Comparison of ENCODE assay signal across 28 cellular contexts in genomic region chr11:462107-462890, GRCh38. TPM values are rescaled to one million over a fixed set of nuclear protein-coding genes. Genes with fewer than 3 reads are reported as not detected.
DNase-seq lines count a peak whose midpoint lies in the region; ATAC-seq, FAIRE-seq and TF ChIP-seq lines count a peak whose summit lies in the region.
"Had no signal": no experiment of that assay in that cellular context is flagged by ENCODE, and none has a peak within 500 bp of the region (broad histone marks: within the 10 kb centered on the region; RNA-seq: fewer than 3 reads in every experiment).

No MANE protein-coding gene starts in this region.

- H3K27me3 Mint-ChIP-seq in endodermal cell (ENCODE audit: insufficient read depth): no peaks in the 10 kb centered on the region
- H3K27me3 Mint-ChIP-seq: B cell had no signal

- H3K4me1 ChIP-seq in SK-N-SH (ENCODE audit: control insufficient read depth in 1 of 2, insufficient read depth in 2 of 2, low read depth in 1 of 2, low read length in 1 of 2) (no peaks in the 10 kb centered on the region), K562 (replicated peaks in 1 of 2; ENCODE audit: control insufficient read depth in 2 of 2, insufficient read depth in 2 of 2, low read length in 2 of 2) (peaks cover 26 to 44% of the 10 kb centered on the region in 2 experiments), lower lobe of right lung (peaks cover 8% of the 10 kb centered on the region), endodermal cell (ENCODE audit: control insufficient read depth, insufficient read depth, low read length) (no peaks in the 10 kb centered on the region)
- H3K4me1 ChIP-seq: SJCRH30 had no signal

- no peak overlapping the region for H3K27ac Mint-ChIP-seq in endodermal cell
- H3K27ac Mint-ChIP-seq: B cell; CD8-positive, alpha-beta T cell; GM23338 had no signal

- BruUV-seq in K562 (replicated peaks; lab: Mats Ljungman, UMichigan): no TSS peak

- no peaks in the 10 kb centered on the region for H3F3A ChIP-seq in SK-N-SH (replicated peaks; ENCODE audit: insufficient read depth)

- no peak overlapping the region for H2AFZ ChIP-seq in SK-N-SH (ENCODE audit: low read depth)
- no peak overlapping the region for H2AFZ ChIP-seq in K562 (ENCODE audit: low read depth, low read length)
- H2AFZ ChIP-seq: GM23338 had no signal

- no peak overlapping the region for H3K4me3 Mint-ChIP-seq in endodermal cell
- H3K4me3 Mint-ChIP-seq: B cell; CD8-positive, alpha-beta T cell; GM23338 had no signal

- no peak for ATAC-seq in SK-N-SH treated with all-trans-retinoic acid at 6 μM for 48 hours
- ATAC-seq in K562: no peak
- ATAC-seq in lower lobe of right lung: peak in 1 of 2 donors; percentile 4
- peak; percentile 11 for ATAC-seq in sciatic nerve
- no peak for ATAC-seq in HG02981 (IDR thresholded peaks at IDR 0.05; ENCODE audit: unreplicated experiment)
- ATAC-seq: CD8-positive, alpha-beta T cell; GM12878; GM23338 had no signal

- H3K9me3 Mint-ChIP-seq in endodermal cell: no peaks in the 10 kb centered on the region
- H3K9me3 Mint-ChIP-seq: CD8-positive, alpha-beta T cell; GM23338 had no signal

- TF ChIP-seq CTCF in SK-N-SH (IDR thresholded peaks at IDR 0.05) (no peak), K562 (IDR thresholded peaks at IDR 0.05 in 2 of 3, conservative IDR thresholded peaks at IDR 0.05 in 1 of 3; ENCODE audit: insufficient read depth in 2 of 3, low read depth in 1 of 3, low read length in 3 of 3) (no peak), lower lobe of right lung (IDR thresholded peaks at IDR 0.05) (no peak), endodermal cell (conservative IDR thresholded peaks at IDR 0.05) (no peak)

- no peak for TF ChIP-seq POLR2A in K562 (conservative IDR thresholded peaks at IDR 0.05)

- H3K9me3 ChIP-seq in SK-N-SH (no peaks in the 10 kb centered on the region), K562 (replicated peaks; ENCODE audit: control insufficient read depth, insufficient read depth, low read depth, low read length) (no peaks in the 10 kb centered on the region), lower lobe of right lung (no peaks in the 10 kb centered on the region), endodermal cell (ENCODE audit: control insufficient read depth, low read length) (no peaks in the 10 kb centered on the region)
- H3K9me3 ChIP-seq: SJCRH30 had no signal

- intact Hi-C loops in K562 (cut with micrococcal nuclease) (no loop called here), lower lobe of right lung (cut with DNase I) (no loop called here), sciatic nerve (cut with DNase I) (no loop called here)

- H3K36me3 Mint-ChIP-seq in endodermal cell (ENCODE audit: low read depth): peaks cover 31% of the 10 kb centered on the region

- POLR2A ChIA-PET in SK-N-SH (lab: Yijun Ruan, JAX): no interaction called here
- POLR2A ChIA-PET in K562 (lab: Yijun Ruan, JAX): interaction anchor here (0.6 to 3.1 kb wide), 3 partner anchors 11 to 37 kb away, joined by 3 to 16 read pairs (median 3); no protein-coding TSS in a partner anchor

- H3K79me2 ChIP-seq in SK-N-SH (ENCODE audit: insufficient read depth) (peaks cover 16% of the 10 kb centered on the region; the same call in 1 of the 2 replicates), K562 (ENCODE audit: control insufficient read depth, insufficient read depth, low read length) (peaks cover 48% of the 10 kb centered on the region)

- FAIRE-seq in K562 (lab: Jason Lieb, UNC): no peak
- FAIRE-seq: GM12878, RCC 7860 had no signal

- H3K27me3 ChIP-seq in SK-N-SH (ENCODE audit: insufficient read depth): no peaks in the 10 kb centered on the region
- no peaks in the 10 kb centered on the region for H3K27me3 ChIP-seq in K562 (ENCODE audit: control insufficient read depth in 2 of 2, insufficient read depth in 2 of 2, low read length in 2 of 2)
- H3K27me3 ChIP-seq in lower lobe of right lung (ENCODE audit: low read depth): no peaks in the 10 kb centered on the region
- H3K27me3 ChIP-seq in endodermal cell (ENCODE audit: control insufficient read depth, insufficient read depth, low read length, poor library complexity, severe bottlenecking): no peaks in the 10 kb centered on the region
- H3K27me3 ChIP-seq: SJCRH30 had no signal

- in situ Hi-C loops in K562 (cut with MboI): no loop called here

- TF ChIP-seq EP300 in SK-N-SH (IDR thresholded peaks at IDR 0.05; ENCODE audit: borderline replicate concordance in 1 of 2, low read depth in 1 of 2, low read length in 1 of 2): no peak
- TF ChIP-seq EP300 in K562 (IDR thresholded peaks at IDR 0.05; ENCODE audit: low read length): no peak

- no peaks in the 10 kb centered on the region for H3K9me2 ChIP-seq in SK-N-SH

- H3K27ac ChIP-seq in SK-N-SH (ENCODE audit: low read depth in 2 of 2, low read length in 1 of 2): no peak overlapping the region
- no peak overlapping the region for H3K27ac ChIP-seq in K562 (ENCODE audit: extremely low read depth, low read depth, low read length)
- H3K27ac ChIP-seq in lower lobe of right lung: peak overlapping the region; percentile 53
- no peak overlapping the region for H3K27ac ChIP-seq in endodermal cell (ENCODE audit: low read depth, low read length)
- H3K27ac ChIP-seq: 22Rv1, C4-2B, SJCRH30 had no signal

- TF ChIP-seq RAD21 in SK-N-SH (IDR thresholded peaks at IDR 0.05; ENCODE audit: low read length): no peak
- TF ChIP-seq RAD21 in K562 (CRISPR knock-in tag; conservative IDR thresholded peaks at IDR 0.05 in 1 of 2, IDR thresholded peaks at IDR 0.05 in 1 of 2): no peak

- no peak overlapping the region for H3K4me2 ChIP-seq in SK-N-SH
- H3K4me2 ChIP-seq in K562 (ENCODE audit: insufficient read depth, low read length): no peak overlapping the region
- H3K4me2 ChIP-seq: GM23338 had no signal

- H3K9me1 ChIP-seq in K562 (ENCODE audit: control insufficient read depth, insufficient read depth, low read length): no peaks in the 10 kb centered on the region

- peak; percentile 17 for DNase-seq in SK-N-SH
- no peak for DNase-seq in K562 (ENCODE audit: extremely low read depth in 1 of 4, low spot score in 3 of 4)
- DNase-seq in lower lobe of right lung: no peak
- no peak for DNase-seq in sciatic nerve (ENCODE audit: low spot score)
- no peak for DNase-seq in endodermal cell
- no peak for DNase-seq in ureter (ENCODE audit: low spot score)
- DNase-seq: CD8-positive, alpha-beta T cell; DMS 273 treated with DMSO at 0.1 percent for 48 hours; DMS79; EL; GDM1; HCEC 1CT; Kasumi-1; NCI-H1092 treated with DMSO at 0.1 percent for 48 hours; NCI-H1436; NCI-H187 treated with DMSO at 0.1 percent for 48 hours; NCI-H2171 treated with DMSO at 0.1 percent for 48 hours; NCI-H524 treated with DMSO at 0.1 percent for 48 hours; NCI-H774; SJCRH30 had no signal

- H3K4me1 Mint-ChIP-seq in endodermal cell: no peaks in the 10 kb centered on the region

- H3K36me3 ChIP-seq in SK-N-SH (replicated peaks in 1 of 2; ENCODE audit: control insufficient read depth in 1 of 2, insufficient read depth in 2 of 2, low read length in 1 of 2): peaks cover 7 to 8% of the 10 kb centered on the region in 2 experiments
- peaks cover 61% of the 10 kb centered on the region for H3K36me3 ChIP-seq in K562 (ENCODE audit: control insufficient read depth, insufficient read depth, low read length)
- H3K36me3 ChIP-seq in lower lobe of right lung: peaks cover 34% of the 10 kb centered on the region
- peaks cover 43% of the 10 kb centered on the region for H3K36me3 ChIP-seq in endodermal cell (ENCODE audit: control insufficient read depth, insufficient read depth, low read length)

- H3K4me3 ChIP-seq in SK-N-SH (ENCODE audit: low read depth in 2 of 2, low read length in 1 of 2) (no peak overlapping the region), K562 (no peak overlapping the region), lower lobe of right lung (no peak overlapping the region), endodermal cell (ENCODE audit: low read length) (no peak overlapping the region)
- H3K4me3 ChIP-seq: GM12878, GM23338, SJCRH30 had no signal

- WGBS in SK-N-SH (ENCODE audit: low lambda C conversion rate): 99% methylated on average over 10 of the region's 16 CpGs
- 96% methylated on average over 10 of the region's 16 CpGs for WGBS in K562 (ENCODE audit: insufficient coverage, low coverage, missing lambda C conversion rate)
- WGBS in endodermal cell (ENCODE audit: insufficient coverage in 1 of 2, insufficient read length in 1 of 2), 2 experiments: 92 to 94% methylated on average over 13 to 16 of the region's 16 CpGs

- CTCF ChIA-PET in SK-N-SH (lab: Yijun Ruan, JAX): interaction anchor here (1.5 kb wide), 1 partner anchor 14 kb away, joined by 8 read pairs; no protein-coding TSS in a partner anchor
- CTCF ChIA-PET in K562 (lab: Yijun Ruan, JAX; ENCODE audit: low intra/inter-chr PET ratio): no interaction called here

- H4K20me1 ChIP-seq in SK-N-SH (ENCODE audit: insufficient read depth) (peaks cover 3% of the 10 kb centered on the region; the same call in 1 of the 2 replicates), K562 (replicated peaks; ENCODE audit: control insufficient read depth, insufficient read depth, low read length) (peaks cover 10% of the 10 kb centered on the region; the same call in 1 of the 2 replicates)

- H3K9ac ChIP-seq in SK-N-SH: no peak overlapping the region
- peak overlapping the region in 1 of 2 experiments; percentile 90; a peak in 2 of 4 replicates for H3K9ac ChIP-seq in K562 (ENCODE audit: insufficient read depth in 1 of 2, low read depth in 2 of 2, low read length in 2 of 2)
- H3K9ac ChIP-seq in endodermal cell (ENCODE audit: extremely low read depth, low read length, poor library complexity, severe bottlenecking): no peak overlapping the region

RNA-seq across cellular contexts. Expression of gene PTDSS2, which starts 12.2 kb away (rescaled TPM):
- 25.6 and 28.6 TPM in 2 replicates for polyA plus RNA-seq in SK-N-SH (2012; rRNA removed)
- 10.9 and 14.9 TPM in 2 replicates for polyA plus RNA-seq in SK-N-SH (2012; cell fraction: cytosol; rRNA removed)
- 130 and 148 TPM in 2 replicates for polyA plus RNA-seq in SK-N-SH (2012; cell fraction: nucleus; rRNA removed)
- total RNA-seq in K562 (2011; cell fraction: chromatin; rRNA removed; ENCODE audit: low replicate concordance): 105 and 295 TPM in 2 replicates
- total RNA-seq in K562 (2011; cell fraction: nucleolus; rRNA removed): 221 and 222 TPM in 2 replicates
- 123 and 136 TPM in 2 replicates for total RNA-seq in K562 (2011; cell fraction: nucleoplasm; rRNA removed)
- total RNA-seq in K562 (2014; rRNA removed): 42.4 and 61.4 TPM in 2 replicates
- total RNA-seq in K562 (2014; rRNA removed; fragmentation: Illumina TruSeq; extraction: Trizol): 7.7 and 10.3 TPM in 2 replicates
- total RNA-seq in K562 (2015; rRNA removed; fragmentation: Illumina TruSeq; extraction: Trizol): 17.2 and 19.2 TPM in 2 replicates
- total RNA-seq in K562 (2021): 51.4 and 53.9 TPM in 2 replicates
- 22.4 and 36.2 TPM in 2 replicates for polyA plus RNA-seq in K562 (2011; rRNA removed)
- polyA plus RNA-seq in K562 (2011; cell fraction: cytosol; rRNA removed): 31.4 and 55.2 TPM in 2 replicates
- 204 and 221 TPM in 2 replicates for polyA plus RNA-seq in K562 (2011; cell fraction: nucleus; rRNA removed)
- 33.8 and 52.0 TPM in 2 replicates for polyA plus RNA-seq in K562 (2012)
- 16.9 and 25.2 TPM in 2 replicates for polyA plus RNA-seq in K562 (2014; fragmentation: Illumina TruSeq; extraction: Trizol)
- 1 to 10 TPM in 1 of 2 experiments, under 1 TPM in 1; 0.45 to 1.1 TPM for polyA plus RNA-seq in K562 (2014; fragmentation: Nextera tagmentation; extraction: Ambion mirVana)
- 36.8 and 38.3 TPM in 2 replicates for polyA plus RNA-seq in K562 (2014; rRNA removed)
- 21.0 and 25.3 TPM in 2 replicates for polyA minus RNA-seq in K562 (2011; rRNA and poly(A)+ RNA removed)
- 26.6 and 30.7 TPM in 2 replicates for polyA minus RNA-seq in K562 (2011; cell fraction: cytosol; rRNA and poly(A)+ RNA removed)
- polyA minus RNA-seq in K562 (2011; cell fraction: nucleus; rRNA and poly(A)+ RNA removed): 37.0 and 51.1 TPM in 2 replicates
- total RNA-seq in lower lobe of right lung: 32.9 TPM
- 33.1 TPM for total RNA-seq in sciatic nerve
- total RNA-seq in endodermal cell: 10 to 100 TPM; 55.2 to 56.1 TPM
- 37.5 TPM for polyA plus RNA-seq in endodermal cell (2013, experiment 1 of 2)
- 32.8 TPM for polyA plus RNA-seq in endodermal cell (2013, experiment 2 of 2)
- total RNA-seq in ureter: 28.6 TPM

RNA-seq across cellular contexts. Expression of gene ANO9, which starts 20.5 kb away (rescaled TPM):
- 0.06 and 0.12 TPM in 2 replicates for polyA plus RNA-seq in SK-N-SH (2012; rRNA removed)
- 0.03 TPM in 2 replicates for polyA plus RNA-seq in SK-N-SH (2012; cell fraction: cytosol; rRNA removed)
- 1.0 TPM in 2 replicates for polyA plus RNA-seq in SK-N-SH (2012; cell fraction: nucleus; rRNA removed)
- total RNA-seq in K562 (2011; cell fraction: chromatin; rRNA removed; ENCODE audit: low replicate concordance): 28.4 and 83.6 TPM in 2 replicates
- total RNA-seq in K562 (2011; cell fraction: nucleolus; rRNA removed): 54.4 and 56.8 TPM in 2 replicates
- 33.9 and 40.5 TPM in 2 replicates for total RNA-seq in K562 (2011; cell fraction: nucleoplasm; rRNA removed)
- total RNA-seq in K562 (2014; rRNA removed): 4.9 and 5.1 TPM in 2 replicates
- 1.0 and 1.1 TPM in 2 replicates for total RNA-seq in K562 (2014; rRNA removed; fragmentation: Illumina TruSeq; extraction: Trizol)
- total RNA-seq in K562 (2015; rRNA removed; fragmentation: Illumina TruSeq; extraction: Trizol): 3.8 TPM in 2 replicates
- 9.3 and 14.5 TPM in 2 replicates for total RNA-seq in K562 (2021)
- polyA plus RNA-seq in K562 (2011; rRNA removed): 5.4 and 19.1 TPM in 2 replicates
- 4.1 and 4.3 TPM in 2 replicates for polyA plus RNA-seq in K562 (2011; cell fraction: cytosol; rRNA removed)
- 179 and 200 TPM in 2 replicates for polyA plus RNA-seq in K562 (2011; cell fraction: nucleus; rRNA removed)
- 11.4 and 33.5 TPM in 2 replicates for polyA plus RNA-seq in K562 (2012)
- polyA plus RNA-seq in K562 (2014; fragmentation: Illumina TruSeq; extraction: Trizol): 4.5 and 5.5 TPM in 2 replicates
- polyA plus RNA-seq in K562 (2014; fragmentation: Nextera tagmentation; extraction: Ambion mirVana): under 1 TPM; 0.20 to 0.27 TPM
- polyA plus RNA-seq in K562 (2014; rRNA removed): 10.7 and 10.8 TPM in 2 replicates
- polyA minus RNA-seq in K562 (2011; rRNA and poly(A)+ RNA removed): 1.3 and 1.4 TPM in 2 replicates
- 2.9 and 3.2 TPM in 2 replicates for polyA minus RNA-seq in K562 (2011; cell fraction: cytosol; rRNA and poly(A)+ RNA removed)
- polyA minus RNA-seq in K562 (2011; cell fraction: nucleus; rRNA and poly(A)+ RNA removed): 19.4 and 27.1 TPM in 2 replicates
- 21.6 TPM for total RNA-seq in lower lobe of right lung
- 0.98 TPM for total RNA-seq in sciatic nerve
- 10 to 100 TPM; 16.8 to 17.8 TPM for total RNA-seq in endodermal cell
- polyA plus RNA-seq in endodermal cell (2013, experiment 1 of 2): 1.2 TPM
- 0.50 TPM for polyA plus RNA-seq in endodermal cell (2013, experiment 2 of 2)
- 17.9 TPM for total RNA-seq in ureter

RNA-seq across cellular contexts. Expression of gene RNH1, which starts 44.7 kb away (rescaled TPM):
- polyA plus RNA-seq in SK-N-SH (2012; rRNA removed): 135 and 147 TPM in 2 replicates
- 44.4 and 82.6 TPM in 2 replicates for polyA plus RNA-seq in SK-N-SH (2012; cell fraction: cytosol; rRNA removed)
- 176 and 213 TPM in 2 replicates for polyA plus RNA-seq in SK-N-SH (2012; cell fraction: nucleus; rRNA removed)
- 70.8 and 222 TPM in 2 replicates for total RNA-seq in K562 (2011; cell fraction: chromatin; rRNA removed; ENCODE audit: low replicate concordance)
- 197 and 200 TPM in 2 replicates for total RNA-seq in K562 (2011; cell fraction: nucleolus; rRNA removed)
- 94.3 and 102 TPM in 2 replicates for total RNA-seq in K562 (2011; cell fraction: nucleoplasm; rRNA removed)
- total RNA-seq in K562 (2014; rRNA removed): 159 and 178 TPM in 2 replicates
- 12.9 and 20.3 TPM in 2 replicates for total RNA-seq in K562 (2014; rRNA removed; fragmentation: Illumina TruSeq; extraction: Trizol)
- total RNA-seq in K562 (2015; rRNA removed; fragmentation: Illumina TruSeq; extraction: Trizol): 97.2 and 102 TPM in 2 replicates
- 160 and 164 TPM in 2 replicates for total RNA-seq in K562 (2021)
- polyA plus RNA-seq in K562 (2011; rRNA removed): 38.5 and 71.1 TPM in 2 replicates
- polyA plus RNA-seq in K562 (2011; cell fraction: cytosol; rRNA removed): 53.4 and 159 TPM in 2 replicates
- polyA plus RNA-seq in K562 (2011; cell fraction: nucleus; rRNA removed): 178 and 263 TPM in 2 replicates
- polyA plus RNA-seq in K562 (2012): 144 and 249 TPM in 2 replicates
- 44.3 and 107 TPM in 2 replicates for polyA plus RNA-seq in K562 (2014; fragmentation: Illumina TruSeq; extraction: Trizol)
- 10 to 100 TPM in 1 of 2 experiments, 1 to 10 TPM in 1; 2.5 to 11.8 TPM for polyA plus RNA-seq in K562 (2014; fragmentation: Nextera tagmentation; extraction: Ambion mirVana)
- polyA plus RNA-seq in K562 (2014; rRNA removed): 104 and 114 TPM in 2 replicates
- polyA minus RNA-seq in K562 (2011; rRNA and poly(A)+ RNA removed): 18.1 and 34.7 TPM in 2 replicates
- 72.0 and 82.7 TPM in 2 replicates for polyA minus RNA-seq in K562 (2011; cell fraction: cytosol; rRNA and poly(A)+ RNA removed)
- 72.2 and 76.6 TPM in 2 replicates for polyA minus RNA-seq in K562 (2011; cell fraction: nucleus; rRNA and poly(A)+ RNA removed)
- total RNA-seq in lower lobe of right lung: 237 TPM
- 134 TPM for total RNA-seq in sciatic nerve
- total RNA-seq in endodermal cell: 10 to 100 TPM; 42.7 to 43.2 TPM
- 43.7 TPM for polyA plus RNA-seq in endodermal cell (2013, experiment 1 of 2)
- polyA plus RNA-seq in endodermal cell (2013, experiment 2 of 2): 42.8 TPM
- 182 TPM for total RNA-seq in ureter

RNA-seq across cellular contexts. Expression of gene SIGIRR, which starts 47.5 kb away (rescaled TPM):
- polyA plus RNA-seq in SK-N-SH (2012; rRNA removed) (22.4 and 32.5 TPM in 2 replicates), K562 (2011; rRNA removed) (22.5 and 25.0 TPM in 2 replicates), K562 (2014; fragmentation: Illumina TruSeq; extraction: Trizol) (14.8 and 46.2 TPM in 2 replicates), K562 (2014; fragmentation: Nextera tagmentation; extraction: Ambion mirVana) (10 to 100 TPM in 1 of 2 experiments, 1 to 10 TPM in 1; 6.3 to 13.3 TPM), K562 (2014; rRNA removed) (92.4 and 133 TPM in 2 replicates)
- 12.3 and 16.4 TPM in 2 replicates for polyA plus RNA-seq in SK-N-SH (2012; cell fraction: cytosol; rRNA removed)
- polyA plus RNA-seq in SK-N-SH (2012; cell fraction: nucleus; rRNA removed): 45.1 and 92.0 TPM in 2 replicates
- total RNA-seq in K562 (2011; cell fraction: chromatin; rRNA removed; ENCODE audit: low replicate concordance): 8.7 and 27.6 TPM in 2 replicates
- 50.7 and 50.9 TPM in 2 replicates for total RNA-seq in K562 (2011; cell fraction: nucleolus; rRNA removed)
- 15.8 and 24.1 TPM in 2 replicates for total RNA-seq in K562 (2011; cell fraction: nucleoplasm; rRNA removed)
- total RNA-seq in K562 (2014; rRNA removed) (109 and 114 TPM in 2 replicates), K562 (2014; rRNA removed; fragmentation: Illumina TruSeq; extraction: Trizol) (6.0 and 7.2 TPM in 2 replicates), K562 (2015; rRNA removed; fragmentation: Illumina TruSeq; extraction: Trizol) (50.6 and 51.6 TPM in 2 replicates), K562 (2021) (83.1 and 93.8 TPM in 2 replicates), lower lobe of right lung (91.8 TPM), sciatic nerve (51.6 TPM), endodermal cell (10 to 100 TPM; 63.3 to 67.4 TPM), ureter (73.9 TPM)
- polyA plus RNA-seq in K562 (2011; cell fraction: cytosol; rRNA removed): 41.4 and 135 TPM in 2 replicates
- 81.1 and 118 TPM in 2 replicates for polyA plus RNA-seq in K562 (2011; cell fraction: nucleus; rRNA removed)
- 55.3 and 81.1 TPM in 2 replicates for polyA plus RNA-seq in K562 (2012)
- polyA minus RNA-seq in K562 (2011; rRNA and poly(A)+ RNA removed): 1.1 and 2.3 TPM in 2 replicates
- 12.4 and 13.7 TPM in 2 replicates for polyA minus RNA-seq in K562 (2011; cell fraction: cytosol; rRNA and poly(A)+ RNA removed)
- 11.0 and 11.7 TPM in 2 replicates for polyA minus RNA-seq in K562 (2011; cell fraction: nucleus; rRNA and poly(A)+ RNA removed)
- polyA plus RNA-seq in endodermal cell (2013, experiment 1 of 2): 18.6 TPM
- polyA plus RNA-seq in endodermal cell (2013, experiment 2 of 2): 14.9 TPM
- total RNA-seq: SJCRH30 had no signal
